ENCODE assay signal across 1 cellular context in the genomic region with DNA sequence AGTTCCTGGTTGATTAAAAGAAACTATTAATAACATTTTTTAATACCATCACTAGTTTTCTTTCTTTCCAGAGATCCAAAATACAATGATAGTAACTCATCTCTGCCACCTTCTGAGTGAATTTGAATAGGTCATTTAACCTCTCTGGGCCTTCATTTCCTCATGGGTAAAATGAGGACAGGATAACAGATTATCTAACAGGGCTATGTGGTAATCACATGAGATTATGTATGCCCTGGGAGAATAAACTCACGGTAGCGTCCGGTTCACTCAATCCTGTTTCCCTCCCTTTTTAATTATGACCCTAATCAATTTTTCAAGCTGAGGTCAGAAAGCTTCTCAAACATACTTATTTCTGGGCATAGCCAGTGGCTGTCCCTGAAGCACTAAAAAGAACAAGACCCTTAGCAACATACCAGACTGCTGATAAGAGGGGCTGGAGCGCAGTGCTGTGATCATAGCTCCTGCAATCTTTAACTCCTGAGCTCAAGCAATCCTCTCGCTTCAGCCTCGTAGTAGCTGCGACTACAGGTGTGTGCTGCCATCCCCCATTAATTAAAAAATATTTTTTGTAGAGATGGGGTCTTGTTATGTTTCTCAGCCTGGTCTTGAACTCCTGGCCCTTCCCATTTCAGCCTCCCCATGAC.
TF ChIP-seq lines count a peak whose summit lies in the region.

No MANE protein-coding gene starts in this region.

TF ChIP-seq in K562, 482 proteins besides CTCF, POLR2A, EP300 and RAD21:
- no peak for TF ChIP-seq XRCC3 (IDR thresholded peaks at IDR 0.05)
- TF ChIP-seq, protein P1, sequence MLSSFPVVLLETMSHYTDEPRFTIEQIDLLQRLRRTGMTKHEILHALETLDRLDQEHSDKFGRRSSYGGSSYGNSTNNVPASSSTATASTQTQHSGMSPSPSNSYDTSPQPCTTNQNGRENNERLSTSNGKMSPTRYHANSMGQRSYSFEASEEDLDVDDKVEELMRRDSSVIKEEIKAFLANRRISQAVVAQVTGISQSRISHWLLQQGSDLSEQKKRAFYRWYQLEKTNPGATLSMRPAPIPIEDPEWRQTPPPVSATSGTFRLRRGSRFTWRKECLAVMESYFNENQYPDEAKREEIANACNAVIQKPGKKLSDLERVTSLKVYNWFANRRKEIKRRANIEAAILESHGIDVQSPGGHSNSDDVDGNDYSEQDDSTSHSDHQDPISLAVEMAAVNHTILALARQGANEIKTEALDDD (IDR thresholded peaks at IDR 0.05), result peak; percentile 56
- TF ChIP-seq ZEB2 (IDR thresholded peaks at IDR 0.05), result no peak
TF ChIP-seq in K562: peak in this region for 1.
